ENCODE assay signal across 8 cellular contexts in genomic region chrX:56564182-56564885, GRCh38. TPM values are rescaled to one million over a fixed set of nuclear protein-coding genes. Genes with fewer than 3 reads are reported as not detected.
DNase-seq lines count a peak whose midpoint lies in the region; ATAC-seq and TF ChIP-seq lines count a peak whose summit lies in the region.

No MANE protein-coding gene starts in this region.

- peaks cover 25% of the 10 kb centered on the region for H3K36me3 Mint-ChIP-seq in activated naive CD8-positive, alpha-beta T cell treated with anti-CD3 and anti-CD28 coated beads, Interleukin-2, amount 10 ng/mL, durations not matched to agents 7 days and 5 days

- H3K4me1 ChIP-seq in HAP-1, result peaks cover 10% of the 10 kb centered on the region

- H3K9me3 ChIP-seq in HAP-1, result no peaks in the 10 kb centered on the region

- in situ Hi-C loops in G401 (cut with HindIII; ENCODE audit: low sequenced_read_pairs), result no loop called here
- in situ Hi-C loops in HAP-1 (cut with MboI; ENCODE audit: low sequenced_read_pairs), result no loop called here

- peak; percentile 57 for DNase-seq in G401 (ENCODE audit: low spot score)
- peak in 1 of 2 experiments; percentile 25 for DNase-seq in HAP-1 (ENCODE audit: low spot score in 2 of 2)
- DNase-seq in NCI-H345 treated with DMSO at 0.1 percent for 48 hours (lab: John Stamatoyannopoulos, UW; ENCODE audit: unreplicated experiment), result peak; percentile 5
- no peak for DNase-seq in activated naive CD8-positive, alpha-beta T cell treated with anti-CD3 and anti-CD28 coated beads, Interleukin-2, amount 10 ng/mL, durations not matched to agents 7 days and 5 days
- peak; percentile 27 for DNase-seq in left ventricle myocardium superior
- peak; percentile 69 for DNase-seq in posterior vena cava (ENCODE audit: low spot score)
- DNase-seq in GM10266 (ENCODE audit: extremely low spot score), result no peak

- H3K27me3 ChIP-seq in HAP-1 (ENCODE audit: low read depth), result no peaks in the 10 kb centered on the region

- H3K4me1 Mint-ChIP-seq in activated naive CD8-positive, alpha-beta T cell treated with anti-CD3 and anti-CD28 coated beads, Interleukin-2, amount 10 ng/mL, durations not matched to agents 7 days and 5 days, result peaks cover 12% of the 10 kb centered on the region

- H3K4me3 Mint-ChIP-seq in activated naive CD8-positive, alpha-beta T cell treated with anti-CD3 and anti-CD28 coated beads, Interleukin-2, amount 10 ng/mL, durations not matched to agents 7 days and 5 days, result peak overlapping the region; percentile 93

- H3K27ac Mint-ChIP-seq in activated naive CD8-positive, alpha-beta T cell treated with anti-CD3 and anti-CD28 coated beads, Interleukin-2, amount 10 ng/mL, durations not matched to agents 7 days and 5 days, result peak overlapping the region; percentile 99

- H3K36me3 ChIP-seq in HAP-1 (replicated peaks), result peaks cover 4% of the 10 kb centered on the region; the same call in 1 of the 2 replicates

- ATAC-seq in activated naive CD8-positive, alpha-beta T cell treated with anti-CD3 and anti-CD28 coated beads, Interleukin-2, amount 10 ng/mL, durations not matched to agents 7 days and 5 days (ENCODE audit: low read depth), result no peak
- ATAC-seq in left ventricle myocardium superior (peak; percentile 73), GM21825 (IDR thresholded peaks at IDR 0.05; ENCODE audit: unreplicated experiment) (no peak)

- POLR2A ChIA-PET in activated naive CD8-positive, alpha-beta T cell treated with anti-CD3 and anti-CD28 coated beads, Interleukin-2, amount 10 ng/mL, durations not matched to agents 7 days and 5 days (lab: Charles Lee), result interaction anchor here (0.8 to 1.8 kb wide), 3 partner anchors 17 to 167 kb away, joined by 3 to 8 read pairs (median 6); no protein-coding TSS in a partner anchor

- intact Hi-C loops in left ventricle myocardium superior (cut with micrococcal nuclease) (no loop called here), posterior vena cava (cut with DNase I) (no loop called here)

- H3K27me3 Mint-ChIP-seq in activated naive CD8-positive, alpha-beta T cell treated with anti-CD3 and anti-CD28 coated beads, Interleukin-2, amount 10 ng/mL, durations not matched to agents 7 days and 5 days, result no peaks in the 10 kb centered on the region

- peak overlapping the region; percentile 70 for H3K4me3 ChIP-seq in HAP-1

- no peaks in the 10 kb centered on the region for H3K9me3 Mint-ChIP-seq in activated naive CD8-positive, alpha-beta T cell treated with anti-CD3 and anti-CD28 coated beads, Interleukin-2, amount 10 ng/mL, durations not matched to agents 7 days and 5 days

- TF ChIP-seq CTCF in GM10266 (IDR thresholded peaks at IDR 0.05; ENCODE audit: control insufficient read depth, insufficient read depth, low read depth, missing control alignments), result no peak

RNA-seq across cellular contexts. Expression of gene UBQLN2, which starts 0.9 kb away (rescaled TPM):
- total RNA-seq in G401 (2014; rRNA removed; shearing (Covaris generic)), result 3.6 and 4.3 TPM in 2 replicates
- 10 to 100 TPM; 47.9 to 48.0 TPM for total RNA-seq in activated naive CD8-positive, alpha-beta T cell treated with anti-CD3 and anti-CD28 coated beads, Interleukin-2, amount 10 ng/mL, durations not matched to agents 7 days and 5 days
- total RNA-seq in left ventricle myocardium superior (34.3 TPM), posterior vena cava (10 to 100 TPM; 28.2 to 31.6 TPM)

Comparison
In these comparisons a context has a peak if more than half of its experiments do, and no peak if none do; other contexts are left out.
1. DNase-seq: peak in G401 (single experiment), NCI-H345 treated with DMSO at 0.1 percent for 48 hours (single experiment), left ventricle myocardium superior (single experiment) and posterior vena cava (single experiment); none in activated naive CD8-positive, alpha-beta T cell treated with anti-CD3 and anti-CD28 coated beads, Interleukin-2, amount 10 ng/mL, durations not matched to agents 7 days and 5 days (single experiment) and GM10266 (single experiment).